Comparison of ENCODE assay signal across 1 cellular context in genomic region chr12:12033589-12034223, GRCh38.
TF ChIP-seq lines count a peak whose summit lies in the region.

No MANE protein-coding gene starts in this region.

TF ChIP-seq in K562, 482 proteins besides CTCF, POLR2A, EP300 and RAD21 (continued from another document):
- TF ChIP-seq MAX (CRISPR knock-in tag; IDR thresholded peaks at IDR 0.05) = no peak
- no peak for TF ChIP-seq XRCC5 (IDR thresholded peaks at IDR 0.05; ENCODE audit: low read depth, low read length)
- TF ChIP-seq ZEB2 (IDR thresholded peaks at IDR 0.05) = peak; percentile 50; the same call in 1 of the 2 replicates
- peak; percentile 97 for TF ChIP-seq LEF1 (IDR thresholded peaks at IDR 0.05)
- TF ChIP-seq MCM5 (IDR thresholded peaks at IDR 0.05; ENCODE audit: low read depth) = no peak
- TF ChIP-seq MTA2 (IDR thresholded peaks at IDR 0.05; ENCODE audit: low read depth) = no peak
